Comparison of ENCODE assay signal across 8 cellular contexts in genomic region chr17:20095366-20096080, GRCh38.
DNase-seq lines count a peak whose midpoint lies in the region; ATAC-seq and TF ChIP-seq lines count a peak whose summit lies in the region.

No MANE protein-coding gene starts in this region.

- no peaks in the 10 kb centered on the region for H3K27me3 ChIP-seq in heart right ventricle

- intact Hi-C loops in heart right ventricle (cut with DNase I), result loop anchor here in 4 of 10 donors (5.0 to 10.0 kb wide), 2 partner anchors 88 to 91 kb away; partner anchors contain the start of gene SPECC1 (in 4 of the 4)

- peak; percentile 69 for TF ChIP-seq CTCF in VCaP (conservative IDR thresholded peaks at IDR 0.05)
- TF ChIP-seq CTCF in heart right ventricle (IDR thresholded peaks at IDR 0.05), result peak in 8 of 9 donors; percentile 19 to 71 (median 54)
- TF ChIP-seq CTCF in retinal pigment epithelial cell (conservative IDR thresholded peaks at IDR 0.05; ENCODE audit: low read depth, low read length), result peak; percentile 66

- H3K36me3 ChIP-seq in heart right ventricle, result peaks cover 0 to 23% (median 0%) of the 10 kb centered on the region in 9 donors

- peak overlapping the region in 2 of 10 donors; percentile 3 to 15 for H3K4me3 ChIP-seq in heart right ventricle
- no peak overlapping the region for H3K4me3 ChIP-seq in retinal pigment epithelial cell (ENCODE audit: low read length)

- DNase-seq in DMS53 (lab: John Stamatoyannopoulos, UW) (peak; percentile 39), DMS53 treated with DMSO at 0.1 percent for 48 hours (lab: John Stamatoyannopoulos, UW; ENCODE audit: unreplicated experiment) (no peak), heart right ventricle (peak; percentile 78 to 82), retinal pigment epithelial cell (ENCODE audit: low read depth) (no peak), GM19238 (ENCODE audit: insufficient read length, low spot score) (no peak)
- DNase-seq in stimulated activated CD4-positive, alpha-beta T cell treated with anti-CD3 and anti-CD28 coated beads, Interleukin-2, amount 100 ng/mL, for 48 hours, result no peak

- no peaks in the 10 kb centered on the region for H3K9me3 ChIP-seq in heart right ventricle

- 30 to 33% methylated on average over 18 of the region's 18 CpGs for WGBS in heart right ventricle, 2 donors

- peaks cover 8 to 66% (median 44%) of the 10 kb centered on the region in 9 donors for H3K4me1 ChIP-seq in heart right ventricle

- ATAC-seq in heart right ventricle (peak; percentile 58 to 78 (median 71)), HG02840 (IDR thresholded peaks at IDR 0.05; ENCODE audit: low FRiP score, unreplicated experiment) (no peak)

- H3K27ac ChIP-seq in VCaP (no peak overlapping the region), heart right ventricle (peak overlapping the region; percentile 52 to 96 (median 92))

Comparison
In these comparisons a context has a peak if more than half of its experiments do, and no peak if none do; other contexts are left out.
1. DNase-seq: peak in DMS53 (single experiment) and heart right ventricle (2 of 2); none in DMS53 treated with DMSO at 0.1 percent for 48 hours (single experiment), retinal pigment epithelial cell (single experiment), GM19238 (single experiment) and stimulated activated CD4-positive, alpha-beta T cell treated with anti-CD3 and anti-CD28 coated beads, Interleukin-2, amount 100 ng/mL, for 48 hours (0 of 2).
2. Peak in every context shown above with its lines, with median percentiles within 50 percentile points of each other: CTCF ChIP-seq.